In the genomic region with DNA sequence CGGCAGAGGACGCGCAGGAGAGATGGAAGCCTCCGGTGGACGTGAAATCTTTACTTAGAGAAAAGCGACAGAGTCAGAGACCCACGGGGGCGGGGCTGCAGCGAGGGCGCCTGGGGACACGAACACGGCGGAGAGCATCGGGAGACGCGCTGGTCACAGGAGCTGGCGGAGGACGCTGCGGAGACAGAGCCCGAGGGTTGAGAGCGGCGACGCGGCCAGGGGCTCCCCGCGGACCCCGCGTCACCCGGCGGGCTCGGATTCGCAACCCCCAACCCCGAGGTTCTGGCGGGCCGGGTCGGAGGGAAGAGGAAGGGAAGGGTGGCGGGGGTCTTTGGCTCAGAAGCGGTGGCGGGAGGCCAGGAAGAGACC, we compare ENCODE assay signal across 8 cellular contexts. TPM values are rescaled to one million over a fixed set of nuclear protein-coding genes. Genes with fewer than 3 reads are reported as not detected.
DNase-seq lines count a peak whose midpoint lies in the region; FAIRE-seq and TF ChIP-seq lines count a peak whose summit lies in the region.

No MANE protein-coding gene starts in this region.

- peak overlapping the region; percentile 98 for H3K4me2 ChIP-seq in smooth muscle cell

- no peaks in the 10 kb centered on the region for H4K20me1 ChIP-seq in smooth muscle cell (ENCODE audit: low read depth)

- 8% methylated on average over 14 of the region's 39 CpGs for WGBS in smooth muscle cell (ENCODE audit: low lambda C conversion rate)

- peak; percentile 3 for DNase-seq in NCI-H2196 (lab: John Stamatoyannopoulos, UW; ENCODE audit: unreplicated experiment)
- DNase-seq in NCI-H2196 treated with DMSO at 0.1 percent for 48 hours (lab: John Stamatoyannopoulos, UW; ENCODE audit: unreplicated experiment): no peak
- peak; percentile 35 for DNase-seq in activated CD4-positive, alpha-beta T cell treated with anti-CD3 and anti-CD28 coated beads, Interleukin-2, amount 50 U/mL, for 1 hour
- DNase-seq in right atrium auricular region (ENCODE audit: low spot score): no peak
- DNase-seq in smooth muscle cell (lab: John Stamatoyannopoulos, UW; ENCODE audit: unreplicated experiment): no peak
- no peak for DNase-seq in GM19239 (ENCODE audit: insufficient read length, low spot score)
- DNase-seq in NCI-H524 treated with DMSO at 0.1 percent for 48 hours (lab: John Stamatoyannopoulos, UW): no peak
- DNase-seq in DMS79 treated with DMSO at 0.1 percent for 48 hours (lab: John Stamatoyannopoulos, UW): no peak

- peak overlapping the region; percentile 56 for H2AFZ ChIP-seq in smooth muscle cell (ENCODE audit: low read depth)

- H3K27ac ChIP-seq in right atrium auricular region (no peak overlapping the region), smooth muscle cell (ENCODE audit: low read depth) (no peak overlapping the region)

- TF ChIP-seq CTCF in right atrium auricular region (IDR thresholded peaks at IDR 0.05) (no peak), smooth muscle cell (IDR thresholded peaks at IDR 0.05; ENCODE audit: borderline replicate concordance, insufficient read depth, poor library complexity, severe bottlenecking) (no peak)

- FAIRE-seq in GM19239 (lab: Jason Lieb, UNC): no peak

- peak overlapping the region; percentile 35 to 48 for H3K4me3 ChIP-seq in right atrium auricular region
- peak overlapping the region; percentile 60 for H3K4me3 ChIP-seq in smooth muscle cell

- H3K9ac ChIP-seq in smooth muscle cell (ENCODE audit: low read depth): peak overlapping the region; percentile 32

- H3K36me3 ChIP-seq in right atrium auricular region (no peaks in the 10 kb centered on the region), smooth muscle cell (ENCODE audit: low read depth) (no peaks in the 10 kb centered on the region)

- no peaks in the 10 kb centered on the region for H3F3A ChIP-seq in smooth muscle cell (ENCODE audit: low read depth)

- H3K4me1 ChIP-seq in right atrium auricular region (peaks cover 0 to 26% of the 10 kb centered on the region in 2 donors), smooth muscle cell (ENCODE audit: low read depth) (peaks cover 12% of the 10 kb centered on the region)

- no peaks in the 10 kb centered on the region for H3K9me3 ChIP-seq in right atrium auricular region
- H3K9me3 ChIP-seq in smooth muscle cell (replicated peaks; ENCODE audit: low read depth): no peaks in the 10 kb centered on the region

- H3K27me3 ChIP-seq in right atrium auricular region: peaks cover 13 to 29% of the 10 kb centered on the region in 2 donors
- H3K27me3 ChIP-seq in smooth muscle cell (ENCODE audit: low read depth): peaks cover 33% of the 10 kb centered on the region

- H3K79me2 ChIP-seq in smooth muscle cell (ENCODE audit: low read depth): no peaks in the 10 kb centered on the region

RNA-seq across cellular contexts. Expression of a gene that starts 11.3 kb away (rescaled TPM):
- under 1 TPM in 1 of 2 donors, not detected in 1; 0.98 TPM for total RNA-seq in right atrium auricular region
- total RNA-seq in smooth muscle cell: 2.4 and 7.8 TPM in 2 replicates
- 9.4 and 10.1 TPM in 2 replicates for polyA plus RNA-seq in smooth muscle cell

RNA-seq across cellular contexts. Expression of a gene that starts 16.7 kb away (rescaled TPM):
- total RNA-seq in right atrium auricular region (10 to 100 TPM; 28.1 to 31.9 TPM), smooth muscle cell (15.3 and 20.0 TPM in 2 replicates)
- polyA plus RNA-seq in smooth muscle cell: 52.3 and 70.2 TPM in 2 replicates

RNA-seq across cellular contexts. Expression of a gene that starts 16.7 kb away (rescaled TPM):
- total RNA-seq in right atrium auricular region (10 to 100 TPM; 22.1 to 30.4 TPM), smooth muscle cell (39.5 and 48.5 TPM in 2 replicates)
- polyA plus RNA-seq in smooth muscle cell: 40.5 and 47.0 TPM in 2 replicates

RNA-seq across cellular contexts. Expression of a gene that starts 21.8 kb away (rescaled TPM):
- not detected for total RNA-seq in right atrium auricular region
- not detected in 2 replicates for total RNA-seq in smooth muscle cell
- polyA plus RNA-seq in smooth muscle cell: 0.27 and 1.4 TPM in 2 replicates

RNA-seq across cellular contexts. Expression of a gene that starts 32.4 kb away (rescaled TPM):
- total RNA-seq in right atrium auricular region (10 to 100 TPM in 1 of 2 donors, 1 to 10 TPM in 1; 9.8 to 32.6 TPM), smooth muscle cell (16.6 and 19.5 TPM in 2 replicates)
- polyA plus RNA-seq in smooth muscle cell: 43.9 and 46.7 TPM in 2 replicates

Comparison
In these comparisons a context has a peak if more than half of its experiments do, and no peak if none do; other contexts are left out.
1. DNase-seq: peak in NCI-H2196 (single experiment) and activated CD4-positive, alpha-beta T cell treated with anti-CD3 and anti-CD28 coated beads, Interleukin-2, amount 50 U/mL, for 1 hour (single experiment); none in NCI-H2196 treated with DMSO at 0.1 percent for 48 hours (single experiment), right atrium auricular region (single experiment), smooth muscle cell (single experiment), GM19239 (single experiment), NCI-H524 treated with DMSO at 0.1 percent for 48 hours (single experiment) and DMS79 treated with DMSO at 0.1 percent for 48 hours (single experiment).